Comparison of ENCODE assay signal across 8 cellular contexts in genomic region chr1:200971955-200972711, GRCh38. TPM values are rescaled to one million over a fixed set of nuclear protein-coding genes. Genes with fewer than 3 reads are reported as not detected.
A peak's percentile ranks its signal among the peaks of the same experiment; 100 is the strongest.
DNase-seq lines count a peak whose midpoint lies in the region; ATAC-seq and TF ChIP-seq lines count a peak whose summit lies in the region.

No MANE protein-coding gene starts in this region.

- no peak overlapping the region for H2AFZ ChIP-seq in mammary epithelial cell (ENCODE audit: low read depth, low read length)

- H4K20me1 ChIP-seq in mammary epithelial cell (ENCODE audit: insufficient read depth, low read length) = no peaks in the 10 kb centered on the region

- no peaks in the 10 kb centered on the region for H3K9me3 ChIP-seq in mammary epithelial cell (replicated peaks; ENCODE audit: insufficient read depth, low read length)

- DNase-seq in GM10248 (ENCODE audit: extremely low spot score) (peak; percentile 75), NCI-H1105 treated with DMSO at 0.1 percent for 48 hours (lab: John Stamatoyannopoulos, UW) (peak; percentile 66), UCSD-AML1 (lab: John Stamatoyannopoulos, UW; ENCODE audit: unreplicated experiment) (peak; percentile 49), mammary epithelial cell (peak; percentile 6), kidney epithelial cell (ENCODE audit: low read depth) (no peak), OCI-M2 (lab: John Stamatoyannopoulos, UW; ENCODE audit: unreplicated experiment) (no peak)
- DNase-seq in stimulated activated CD4-positive, alpha-beta T cell treated with anti-CD3 and anti-CD28 coated beads, Interleukin-2, amount 100 ng/mL, for 24 hours = peak; percentile 64 to 74

- no peak overlapping the region for H3K4me3 ChIP-seq in mammary epithelial cell (replicated peaks in 1 of 3; ENCODE audit: insufficient read depth in 1 of 3, low read depth in 2 of 3, low read length in 3 of 3)
- H3K4me3 ChIP-seq in kidney epithelial cell (ENCODE audit: low read depth, low read length) = no peak overlapping the region

- CTCF ChIA-PET in GM10248 (lab: Yijun Ruan, JAX) (interaction anchor here (0.6 to 6.7 kb wide), 80 partner anchors 10 to 463 kb away, joined by 3 to 165 read pairs (median 5); partner anchors contain the start of genes CACNA1S, DDX59, KIF14 and KIF21B), mammary epithelial cell (lab: Charles Lee; ENCODE audit: low non-redundant PET) (interaction anchor here (0.5 to 1.4 kb wide), 2 partner anchors 12 to 142 kb away, joined by 3 to 37 read pairs; no protein-coding TSS in a partner anchor)

- WGBS in mammary epithelial cell (ENCODE audit: low coverage, missing lambda C conversion rate) = 56% methylated on average over 11 of the region's 34 CpGs

- POLR2A ChIA-PET in GM10248 (lab: Yijun Ruan, JAX) = interaction anchor here (1.9 kb wide), 1 partner anchor 50 kb away, joined by 5 read pairs; no protein-coding TSS in a partner anchor

- H3K27ac ChIP-seq in mammary epithelial cell (ENCODE audit: insufficient read depth, low read depth, low read length) = no peak overlapping the region

- ATAC-seq in HG03175 (IDR thresholded peaks at IDR 0.05; ENCODE audit: unreplicated experiment) = no peak

- intact Hi-C loops in mammary epithelial cell (cut with micrococcal nuclease) = loop anchor here (1.0 to 10.0 kb wide), 5 partner anchors 71 to 393 kb away; no protein-coding TSS in a partner anchor

- no peaks in the 10 kb centered on the region for H3K4me1 ChIP-seq in mammary epithelial cell (ENCODE audit: insufficient read depth, low read length)

- no peak overlapping the region for H3K9ac ChIP-seq in mammary epithelial cell (ENCODE audit: insufficient read depth, low read length)

- in situ Hi-C loops in mammary epithelial cell (cut with MboI; ENCODE audit: low sequenced_read_pairs in 2 of 2) = no loop called here

- H3K79me2 ChIP-seq in mammary epithelial cell (ENCODE audit: insufficient read depth, low read length) = no peaks in the 10 kb centered on the region

- H3K36me3 ChIP-seq in mammary epithelial cell (ENCODE audit: insufficient read depth, low read length) = no peaks in the 10 kb centered on the region
- no peaks in the 10 kb centered on the region for H3K36me3 ChIP-seq in kidney epithelial cell (ENCODE audit: control insufficient read depth, insufficient read depth, low read length)

- TF ChIP-seq CTCF in GM10248 (IDR thresholded peaks at IDR 0.05; ENCODE audit: control extremely low read depth, extremely low read depth, low read depth, missing control alignments) (peak; percentile 59), mammary epithelial cell (conservative IDR thresholded peaks at IDR 0.05 in 1 of 2, IDR thresholded peaks at IDR 0.05 in 1 of 2; ENCODE audit: extremely low read depth in 1 of 2, insufficient read depth in 1 of 2, low read depth in 1 of 2, low read length in 2 of 2) (peak; percentile 37 to 70), kidney epithelial cell (IDR thresholded peaks at IDR 0.05; ENCODE audit: insufficient read depth, low read length, poor library complexity, severe bottlenecking) (peak; percentile 81)

- no TSS peak for BruUV-seq in mammary epithelial cell (replicated peaks; lab: Mats Ljungman, UMichigan)

- no peak overlapping the region for H3K4me2 ChIP-seq in mammary epithelial cell (ENCODE audit: insufficient read depth, low read depth, low read length)

- no peaks in the 10 kb centered on the region for H3K27me3 ChIP-seq in mammary epithelial cell (ENCODE audit: insufficient read depth, low read length)
- H3K27me3 ChIP-seq in kidney epithelial cell (ENCODE audit: control insufficient read depth, insufficient read depth, low read length) = no peaks in the 10 kb centered on the region

- dilution Hi-C loops in mammary epithelial cell (cut with HindIII; ENCODE audit: low sequenced_read_pairs) = no loop called here

RNA-seq across cellular contexts. Expression of gene KIF21B, which starts 51.4 kb away (rescaled TPM):
- under 1 TPM; 0.33 to 0.78 TPM for total RNA-seq in mammary epithelial cell
- 0.12 TPM for polyA plus RNA-seq in mammary epithelial cell
- 0.62 TPM for polyA minus RNA-seq in mammary epithelial cell
- total RNA-seq in kidney epithelial cell = 17.6 and 18.4 TPM in 2 replicates

Comparison
In these comparisons a context has a peak if more than half of its experiments do, and no peak if none do; other contexts are left out.
1. DNase-seq: peak in GM10248 (single experiment), NCI-H1105 treated with DMSO at 0.1 percent for 48 hours (single experiment), UCSD-AML1 (single experiment), mammary epithelial cell (single experiment) and stimulated activated CD4-positive, alpha-beta T cell treated with anti-CD3 and anti-CD28 coated beads, Interleukin-2, amount 100 ng/mL, for 24 hours (2 of 2); none in kidney epithelial cell (single experiment) and OCI-M2 (single experiment).
2. RNA of gene KIF21B, which starts 51.4 kb away (total RNA-seq): 17.6 to 18.4 TPM in kidney epithelial cell; 0.33 to 0.78 TPM in mammary epithelial cell; every median in the first group is over 10 times any median in the second.
3. Peak in every context shown above with its lines, with median percentiles within 50 percentile points of each other: CTCF ChIP-seq.